24 cellular contexts compared by ENCODE assay signal in the genomic region with DNA sequence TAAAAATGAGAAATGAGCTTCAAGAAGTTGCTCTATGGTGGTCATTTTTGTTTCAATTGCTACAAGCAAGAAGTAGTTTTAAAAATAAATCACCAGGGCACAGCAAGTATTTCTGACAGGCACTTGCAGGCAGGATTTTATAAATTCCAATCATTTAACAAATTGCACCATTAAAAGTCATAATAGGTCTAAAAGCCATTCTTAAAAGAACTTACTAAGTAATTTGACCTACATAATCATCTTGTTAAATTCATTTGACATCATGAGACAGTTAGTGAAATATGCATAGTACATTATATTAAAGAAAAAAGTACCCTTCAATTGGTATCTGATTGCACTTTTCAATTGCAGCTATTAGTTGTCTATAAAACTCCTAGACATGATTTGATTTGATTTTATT. TPM values are rescaled to one million over a fixed set of nuclear protein-coding genes. Genes with fewer than 3 reads are reported as not detected.
"Had no signal": no experiment of that assay in that cellular context is flagged by ENCODE, and none has a peak within 500 bp of the region (broad histone marks: within the 10 kb centered on the region; RNA-seq: fewer than 3 reads in every experiment).

No MANE protein-coding gene starts in this region.

- FAIRE-seq: HepG2, RCC 7860 had no signal

- H3K4me3 ChIP-seq: MG63, SJSA1, SK-N-MC had no signal

- H3K36me3 ChIP-seq: MG63, SJSA1 had no signal

- H3K9me3 ChIP-seq: MG63, SJSA1 had no signal

- ATAC-seq: HepG2 had no signal

- H3K4me1 ChIP-seq: SJSA1 had no signal

- H3K27ac ChIP-seq: SJSA1, SK-N-MC had no signal

- H3K27me3 ChIP-seq: MG63 had no signal

- DNase-seq: IMR-90, Karpas-422, KG1, MG63, NCI-H1092, NCI-H1436 treated with DMSO at 0.1 percent for 48 hours, NCI-H1694, NCI-H187 treated with DMSO at 0.1 percent for 48 hours, NCI-H2029 treated with DMSO at 0.1 percent for 48 hours, NCI-H2171, NCI-H226, NCI-H446, NCI-H510A, NCI-H524 treated with DMSO at 0.1 percent for 48 hours, NCI-H774, Right ventricle myocardium superior, RPMI8226, SIG-M5 had no signal

RNA-seq across cellular contexts. Expression of gene TLX3, which starts 31.0 kb away (rescaled TPM):
- total RNA-seq: HepG2; HT1080; IMR-90; Right ventricle myocardium superior; SJSA1; T-helper 1 cell treated with Interleukin-12 subunit alpha and Interleukin-12 subunit beta and Interleukin-4 antibody, amounts not matched to agents 30 ng/mL and 1 ng/mL, for 36 hours had no signal
- polyA plus RNA-seq: HepG2, IMR-90 had no signal
